Comparison of ENCODE assay signal across 20 cellular contexts in genomic region chr2:6214471-6214870, GRCh38.
DNase-seq lines count a peak whose midpoint lies in the region; ATAC-seq, FAIRE-seq and TF ChIP-seq lines count a peak whose summit lies in the region.
"Had no signal": no experiment of that assay in that cellular context is flagged by ENCODE, and none has a peak within 500 bp of the region (broad histone marks: within the 10 kb centered on the region; RNA-seq: fewer than 3 reads in every experiment).

No MANE protein-coding gene starts in this region.

- TF ChIP-seq CTCF in brain microvascular endothelial cell (IDR thresholded peaks at IDR 0.05; ENCODE audit: low read depth, low read length, missing control alignments) (peak; percentile 35), mesothelial cell of epicardium (IDR thresholded peaks at IDR 0.05; ENCODE audit: unreplicated experiment) (peak; percentile 34)

- no peaks in the 10 kb centered on the region for H3K27me3 Mint-ChIP-seq in mesothelial cell of epicardium (ENCODE audit: low read depth)
- H3K27me3 Mint-ChIP-seq: activated CD8-positive, alpha-beta memory T cell treated with anti-CD3 and anti-CD28 coated beads, Interleukin-2, amount 10 ng/mL, durations not matched to agents 7 days and 5 days; stimulated activated naive CD8-positive, alpha-beta T cell treated with anti-CD3 and anti-CD28 coated beads, Interleukin-15, amount 100 ng/mL, for 72 hours had no signal

- H3K27ac ChIP-seq in brain microvascular endothelial cell: no peak overlapping the region
- H3K27ac ChIP-seq: left lung, SJCRH30 had no signal

- H3K4me3 ChIP-seq in brain microvascular endothelial cell (ENCODE audit: low read depth, low read length): no peak overlapping the region
- H3K4me3 ChIP-seq: left lung, SJCRH30 had no signal

- H3K4me1 Mint-ChIP-seq in mesothelial cell of epicardium: peaks cover 39% of the 10 kb centered on the region
- H3K4me1 Mint-ChIP-seq: activated CD8-positive, alpha-beta memory T cell treated with anti-CD3 and anti-CD28 coated beads, Interleukin-2, amount 10 ng/mL, durations not matched to agents 7 days and 5 days; stimulated activated naive CD8-positive, alpha-beta T cell treated with anti-CD3 and anti-CD28 coated beads, Interleukin-15, amount 100 ng/mL, for 72 hours had no signal

- H3K4me3 Mint-ChIP-seq in mesothelial cell of epicardium: no peak overlapping the region
- H3K4me3 Mint-ChIP-seq: activated CD8-positive, alpha-beta memory T cell treated with anti-CD3 and anti-CD28 coated beads, Interleukin-2, amount 10 ng/mL, durations not matched to agents 7 days and 5 days; stimulated activated naive CD8-positive, alpha-beta T cell treated with anti-CD3 and anti-CD28 coated beads, Interleukin-15, amount 100 ng/mL, for 72 hours had no signal

- no peaks in the 10 kb centered on the region for H3K36me3 Mint-ChIP-seq in mesothelial cell of epicardium
- H3K36me3 Mint-ChIP-seq: activated CD8-positive, alpha-beta memory T cell treated with anti-CD3 and anti-CD28 coated beads, Interleukin-2, amount 10 ng/mL, durations not matched to agents 7 days and 5 days had no signal

- peak overlapping the region; percentile 81 for H3K27ac Mint-ChIP-seq in mesothelial cell of epicardium
- H3K27ac Mint-ChIP-seq: activated CD8-positive, alpha-beta memory T cell treated with anti-CD3 and anti-CD28 coated beads, Interleukin-2, amount 10 ng/mL, durations not matched to agents 7 days and 5 days; activated T-helper 2 cell treated with anti-CD3 and anti-CD28 coated beads, Interferon-gamma antibody, Interleukin-2, Interleukin-4, amounts not matched to agents 10 μg/mL and 5 μg/mL and 100 μg/mL, durations not matched to agents 14 hours and 24 hours and 36 hours; stimulated activated naive CD8-positive, alpha-beta T cell treated with anti-CD3 and anti-CD28 coated beads, Interleukin-15, amount 100 ng/mL, for 72 hours had no signal

- peak; percentile 75 for ATAC-seq in HG02884 (IDR thresholded peaks at IDR 0.05; ENCODE audit: unreplicated experiment)
- no peak for ATAC-seq in HG03457 (IDR thresholded peaks at IDR 0.05; ENCODE audit: unreplicated experiment)
- ATAC-seq in HG03520 (IDR thresholded peaks at IDR 0.05; ENCODE audit: unreplicated experiment): no peak
- ATAC-seq: activated CD8-positive, alpha-beta memory T cell treated with anti-CD3 and anti-CD28 coated beads, Interleukin-2, amount 10 ng/mL, durations not matched to agents 7 days and 5 days; left lung; sciatic nerve; stimulated activated naive CD8-positive, alpha-beta T cell treated with anti-CD3 and anti-CD28 coated beads, Interleukin-15, amount 100 ng/mL, for 72 hours had no signal

- no peaks in the 10 kb centered on the region for H3K9me3 Mint-ChIP-seq in mesothelial cell of epicardium

- peak; percentile 13 for DNase-seq in GM12891 (ENCODE audit: insufficient read length, low spot score)
- no peak for DNase-seq in brain microvascular endothelial cell
- no peak for DNase-seq in mesothelial cell of epicardium (ENCODE audit: low spot score in 2 of 2, unreplicated experiment in 2 of 2)
- DNase-seq in OCI-M1 (lab: John Stamatoyannopoulos, UW): no peak
- DNase-seq in HUDEP-2 (lab: John Stamatoyannopoulos, UW; ENCODE audit: unreplicated experiment in 76 of 76): no peak
- DNase-seq: activated CD4-positive, CD25-positive, alpha-beta regulatory T cell treated with anti-CD3 and anti-CD28 coated beads, Interleukin-2, amount 50 U/mL, for 72 hours; activated CD8-positive, alpha-beta memory T cell treated with anti-CD3 and anti-CD28 coated beads, Interleukin-2, amount 10 ng/mL, durations not matched to agents 7 days and 5 days; DND-41; left lung; NCI-H1694; NCI-H345; SJCRH30; stimulated activated naive CD8-positive, alpha-beta T cell treated with anti-CD3 and anti-CD28 coated beads, Interleukin-15, amount 100 ng/mL, for 72 hours had no signal

- no peaks in the 10 kb centered on the region for H3K27me3 ChIP-seq in brain microvascular endothelial cell (replicated peaks)
- H3K27me3 ChIP-seq: left lung, SJCRH30 had no signal

- in situ Hi-C loops in brain microvascular endothelial cell (cut with HindIII; ENCODE audit: low pct_ligation_motif_present, low sequenced_read_pairs): no loop called here

- no peak for TF ChIP-seq POLR2A in GM12891 (IDR thresholded peaks at IDR 0.05; ENCODE audit: low read depth, low read length)

- no peak for FAIRE-seq in GM12891 (lab: Jason Lieb, UNC)
- FAIRE-seq: HTR-8/SVneo, urothelium cell line had no signal

- H3K36me3 ChIP-seq in brain microvascular endothelial cell (replicated peaks): no peaks in the 10 kb centered on the region
- H3K36me3 ChIP-seq: left lung, SJCRH30 had no signal

TF ChIP-seq in GM12891, 5 proteins besides CTCF, POLR2A, EP300 and RAD21:
- TF ChIP-seq SPI1 (IDR thresholded peaks at IDR 0.05; ENCODE audit: low read depth, low read length) (no peak), POLR2AphosphoS5 (IDR thresholded peaks at IDR 0.05; ENCODE audit: low read depth, low read length) (no peak), PAX5 (IDR thresholded peaks at IDR 0.05; ENCODE audit: insufficient read depth, low read length, severe bottlenecking) (no peak), TAF1 (IDR thresholded peaks at IDR 0.05; ENCODE audit: low read depth, low read length) (no peak), POU2F2 (IDR thresholded peaks at IDR 0.05; ENCODE audit: low read depth, low read length) (no peak)
